16 cellular contexts compared by ENCODE assay signal in genomic region chr6:12546659-12546987, GRCh38.
DNase-seq lines count a peak whose midpoint lies in the region; ATAC-seq and TF ChIP-seq lines count a peak whose summit lies in the region.
"Had no signal": no experiment of that assay in that cellular context is flagged by ENCODE, and none has a peak within 500 bp of the region (broad histone marks: within the 10 kb centered on the region; RNA-seq: fewer than 3 reads in every experiment).

No MANE protein-coding gene starts in this region.

- ATAC-seq in sciatic nerve (peak; percentile 89), GM18517 (IDR thresholded peaks at IDR 0.05; ENCODE audit: unreplicated experiment) (no peak)
- ATAC-seq: CD8-positive, alpha-beta T cell had no signal

- H3K4me1 ChIP-seq in SJSA1 (replicated peaks) (peaks cover 48% of the 10 kb centered on the region), ovary (ENCODE audit: insufficient read depth) (no peaks in the 10 kb centered on the region)
- H3K4me1 ChIP-seq: BLaER1 treated with 17β-estradiol and CSF1 and Interleukin-3, amounts not matched to agents 10 nM and 100 nM; HAP-1 had no signal

- H3K4me3 ChIP-seq in SJSA1: no peak overlapping the region
- no peak overlapping the region for H3K4me3 ChIP-seq in ovary
- H3K4me3 ChIP-seq: BLaER1 treated with 17β-estradiol and CSF1 and Interleukin-3, amounts not matched to agents 10 nM and 100 nM; HAP-1 had no signal

- TF ChIP-seq POLR2A in ovary (IDR thresholded peaks at IDR 0.05): no peak

- no peaks in the 10 kb centered on the region for H3K27me3 Mint-ChIP-seq in Calu3 (ENCODE audit: unreplicated experiment)

- peaks cover 35% of the 10 kb centered on the region for H3K4me1 Mint-ChIP-seq in Calu3 (ENCODE audit: low read depth, unreplicated experiment)

- H3K36me3 Mint-ChIP-seq in Calu3 (ENCODE audit: insufficient read depth, unreplicated experiment): no peaks in the 10 kb centered on the region
- H3K36me3 Mint-ChIP-seq: CD8-positive, alpha-beta T cell had no signal

- H3K27me3 ChIP-seq in SJSA1 (replicated peaks) (no peaks in the 10 kb centered on the region), ovary (no peaks in the 10 kb centered on the region)
- H3K27me3 ChIP-seq: BLaER1 treated with 17β-estradiol and CSF1 and Interleukin-3, amounts not matched to agents 10 nM and 100 nM had no signal

- H3K9me3 Mint-ChIP-seq in Calu3 (ENCODE audit: low read depth, unreplicated experiment): no peaks in the 10 kb centered on the region
- H3K9me3 Mint-ChIP-seq: CD8-positive, alpha-beta T cell had no signal

- H3K36me3 ChIP-seq in SJSA1: no peaks in the 10 kb centered on the region
- no peaks in the 10 kb centered on the region for H3K36me3 ChIP-seq in ovary
- H3K36me3 ChIP-seq: BLaER1 treated with 17β-estradiol and CSF1 and Interleukin-3, amounts not matched to agents 10 nM and 100 nM; HAP-1 had no signal

- CTCF ChIA-PET in Calu3 (lab: Charles Lee): no interaction called here

- intact Hi-C loops in Calu3 (cut with micrococcal nuclease; ENCODE audit: unreplicated experiment) (loop anchor here (5.0 kb wide), 1 partner anchor 234 kb away; no protein-coding TSS in a partner anchor), sciatic nerve (cut with DNase I) (loop anchor here (5.0 kb wide), 1 partner anchor 161 kb away; no protein-coding TSS in a partner anchor), ovary (cut with DNase I) (no loop called here)

- no TSS peak for BruUV-seq in Calu3 (replicated peaks; lab: Mats Ljungman, UMichigan)

- no peak for TF ChIP-seq EP300 in ovary (IDR thresholded peaks at IDR 0.05)

- H3K9me3 ChIP-seq in SJSA1 (replicated peaks): no peaks in the 10 kb centered on the region
- H3K9me3 ChIP-seq in ovary: no peaks in the 10 kb centered on the region
- H3K9me3 ChIP-seq: HAP-1 had no signal

- no peak overlapping the region for H3K4me3 Mint-ChIP-seq in Calu3 (ENCODE audit: low read depth, unreplicated experiment)
- H3K4me3 Mint-ChIP-seq: CD8-positive, alpha-beta T cell had no signal

- DNase-seq in Calu3 (no peak), SJSA1 (ENCODE audit: low read depth in 1 of 2, low spot score in 2 of 2) (no peak), fibroblast of gingiva (ENCODE audit: low read depth) (peak; percentile 45), sciatic nerve (ENCODE audit: low spot score) (no peak), DMS114 treated with DMSO at 0.1 percent for 48 hours (lab: John Stamatoyannopoulos, UW; ENCODE audit: unreplicated experiment) (no peak), ovary (no peak), NCI-H1105 treated with DMSO at 0.1 percent for 48 hours (lab: John Stamatoyannopoulos, UW) (no peak)
- DNase-seq: CD8-positive, alpha-beta T cell; DND-41; NCI-H1436 treated with DMSO at 0.1 percent for 48 hours; NCI-H2029; NCI-H345; NCI-H524 treated with DMSO at 0.1 percent for 48 hours had no signal

- TF ChIP-seq CTCF in Calu3 (IDR thresholded peaks at IDR 0.05; ENCODE audit: unreplicated experiment) (no peak), ovary (IDR thresholded peaks at IDR 0.05) (no peak)

- H3K27ac ChIP-seq in SJSA1 (peak overlapping the region; percentile 40), ovary (no peak overlapping the region)
- H3K27ac ChIP-seq: BLaER1 treated with 17β-estradiol and CSF1 and Interleukin-3, amounts not matched to agents 10 nM and 100 nM had no signal

- H3K27ac Mint-ChIP-seq in Calu3 (ENCODE audit: unreplicated experiment): peak overlapping the region; percentile 83
- H3K27ac Mint-ChIP-seq: CD8-positive, alpha-beta T cell had no signal

Comparison
In these comparisons a context has a peak if more than half of its experiments do, and no peak if none do; other contexts are left out.
1. intact Hi-C loops: an anchor here in Calu3 (5.0 kb wide) and sciatic nerve (5.0 kb wide); none called in ovary.